ENCODE assay signal across 21 cellular contexts in genomic region chr2:60819936-60820335, GRCh38.
DNase-seq lines count a peak whose midpoint lies in the region; ATAC-seq lines count a peak whose summit lies in the region.
"Had no signal": no experiment of that assay in that cellular context is flagged by ENCODE, and none has a peak within 500 bp of the region (broad histone marks: within the 10 kb centered on the region; RNA-seq: fewer than 3 reads in every experiment).

No MANE protein-coding gene starts in this region.

- no peak overlapping the region for H3K4me3 ChIP-seq in effector memory CD4-positive, alpha-beta T cell (ENCODE audit: insufficient read depth, low read depth, low read length, poor library complexity, severe bottlenecking)
- H3K4me3 ChIP-seq: neural progenitor cell, psoas muscle, smooth muscle cell, testis had no signal

- H3K9me3 Mint-ChIP-seq in activated naive CD4-positive, alpha-beta T cell treated with anti-CD3 and anti-CD28 coated beads for 36 hours = no peaks in the 10 kb centered on the region
- no peaks in the 10 kb centered on the region for H3K9me3 Mint-ChIP-seq in stimulated activated naive CD8-positive, alpha-beta T cell treated with anti-CD3 and anti-CD28 coated beads, Interleukin-15, amount 100 ng/mL, for 72 hours
- H3K9me3 Mint-ChIP-seq: endodermal cell, mesothelial cell of epicardium, neural progenitor cell had no signal

- H3K27ac ChIP-seq in effector memory CD4-positive, alpha-beta T cell (ENCODE audit: insufficient read depth, low read length, poor library complexity, severe bottlenecking) = peak overlapping the region; percentile 41
- H3K27ac ChIP-seq: neural progenitor cell, psoas muscle, testis had no signal

- no peaks in the 10 kb centered on the region for H3K9me3 ChIP-seq in T-helper 17 cell (ENCODE audit: control insufficient read depth, low read length, poor library complexity, severe bottlenecking)
- H3K9me3 ChIP-seq in effector memory CD4-positive, alpha-beta T cell (ENCODE audit: control insufficient read depth, low read length) = no peaks in the 10 kb centered on the region
- H3K9me3 ChIP-seq: psoas muscle, testis had no signal

- H3K27me3 Mint-ChIP-seq in activated naive CD4-positive, alpha-beta T cell treated with anti-CD3 and anti-CD28 coated beads for 36 hours (ENCODE audit: low read depth) = no peaks in the 10 kb centered on the region
- H3K27me3 Mint-ChIP-seq in T-helper 17 cell = no peaks in the 10 kb centered on the region
- H3K27me3 Mint-ChIP-seq in stimulated activated naive CD8-positive, alpha-beta T cell treated with anti-CD3 and anti-CD28 coated beads, Interleukin-15, amount 100 ng/mL, for 72 hours = no peaks in the 10 kb centered on the region

- ATAC-seq in T-helper 17 cell = no peak
- no peak for ATAC-seq in stimulated activated naive CD8-positive, alpha-beta T cell treated with anti-CD3 and anti-CD28 coated beads, Interleukin-15, amount 100 ng/mL, for 72 hours
- ATAC-seq in GM19467 (IDR thresholded peaks at IDR 0.05; ENCODE audit: unreplicated experiment) = no peak
- ATAC-seq: psoas muscle had no signal

- intact Hi-C loops in activated naive CD4-positive, alpha-beta T cell treated with anti-CD3 and anti-CD28 coated beads for 36 hours (cut with micrococcal nuclease) = loop anchor here (1.0 to 5.0 kb wide), 12 partner anchors 12 to 942 kb away; partner anchors contain the start of genes PAPOLG and REL

- peaks cover 52% of the 10 kb centered on the region for H3K4me1 Mint-ChIP-seq in activated naive CD4-positive, alpha-beta T cell treated with anti-CD3 and anti-CD28 coated beads for 36 hours (ENCODE audit: low read depth)
- peaks cover 32% of the 10 kb centered on the region for H3K4me1 Mint-ChIP-seq in T-helper 17 cell
- H3K4me1 Mint-ChIP-seq in stimulated activated naive CD8-positive, alpha-beta T cell treated with anti-CD3 and anti-CD28 coated beads, Interleukin-15, amount 100 ng/mL, for 72 hours = peaks cover 66% of the 10 kb centered on the region
- H3K4me1 Mint-ChIP-seq: endodermal cell, neural progenitor cell had no signal

- DNase-seq in activated naive CD4-positive, alpha-beta T cell treated with anti-CD3 and anti-CD28 coated beads for 36 hours = no peak
- DNase-seq in activated naive CD4-positive, alpha-beta T cell treated with Interleukin-2 at 50 U/mL for 16 hours = no peak
- DNase-seq in T-helper 17 cell (no peak), NCI-H774 (lab: John Stamatoyannopoulos, UW) (no peak), GDM1 (lab: John Stamatoyannopoulos, UW) (no peak)
- no peak for DNase-seq in effector memory CD4-positive, alpha-beta T cell
- no peak for DNase-seq in stimulated activated naive CD8-positive, alpha-beta T cell treated with anti-CD3 and anti-CD28 coated beads, Interleukin-15, amount 100 ng/mL, for 72 hours
- DNase-seq: COR-L47, DND-41, endodermal cell, HCEC 1CT, KG1, NCI-H2081, NCI-H446, psoas muscle, RPMI8226, testis had no signal

- peak overlapping the region; percentile 89 for H3K27ac Mint-ChIP-seq in activated naive CD4-positive, alpha-beta T cell treated with anti-CD3 and anti-CD28 coated beads for 36 hours
- H3K27ac Mint-ChIP-seq in T-helper 17 cell = peak overlapping the region; percentile 87
- H3K27ac Mint-ChIP-seq in stimulated activated naive CD8-positive, alpha-beta T cell treated with anti-CD3 and anti-CD28 coated beads, Interleukin-15, amount 100 ng/mL, for 72 hours = peak overlapping the region; percentile 97 to 98
- H3K27ac Mint-ChIP-seq: endodermal cell, mesothelial cell of epicardium had no signal

- CTCF ChIA-PET in activated naive CD4-positive, alpha-beta T cell treated with anti-CD3 and anti-CD28 coated beads for 36 hours (lab: Charles Lee) = interaction anchor here (0.6 to 7.7 kb wide), 10 partner anchors 8 to 179 kb away, joined by 3 to 77 read pairs (median 6); partner anchors contain the start of gene REL

- H3K36me3 Mint-ChIP-seq in activated naive CD4-positive, alpha-beta T cell treated with anti-CD3 and anti-CD28 coated beads for 36 hours (ENCODE audit: low read depth) = no peaks in the 10 kb centered on the region
- no peaks in the 10 kb centered on the region for H3K36me3 Mint-ChIP-seq in T-helper 17 cell (ENCODE audit: low read depth)
- H3K36me3 Mint-ChIP-seq: mesothelial cell of epicardium, neural progenitor cell had no signal

- no peaks in the 10 kb centered on the region for H3K27me3 ChIP-seq in effector memory CD4-positive, alpha-beta T cell (replicated peaks; ENCODE audit: control insufficient read depth, insufficient read depth, low read length, poor library complexity, severe bottlenecking)
- H3K27me3 ChIP-seq: neural progenitor cell, testis had no signal

- H3K36me3 ChIP-seq in effector memory CD4-positive, alpha-beta T cell (ENCODE audit: control insufficient read depth, insufficient read depth, low read length) = no peaks in the 10 kb centered on the region
- H3K36me3 ChIP-seq: neural progenitor cell had no signal

- peaks cover 15% of the 10 kb centered on the region for H3K4me1 ChIP-seq in effector memory CD4-positive, alpha-beta T cell (ENCODE audit: control insufficient read depth, insufficient read depth, low read length, poor library complexity, severe bottlenecking)
- H3K4me1 ChIP-seq: neural progenitor cell, psoas muscle, testis had no signal

- H3K4me3 Mint-ChIP-seq in activated naive CD4-positive, alpha-beta T cell treated with anti-CD3 and anti-CD28 coated beads for 36 hours = peak overlapping the region; percentile 60
- H3K4me3 Mint-ChIP-seq in T-helper 17 cell = peak overlapping the region; percentile 75
- peak overlapping the region; percentile 70 to 72 for H3K4me3 Mint-ChIP-seq in stimulated activated naive CD8-positive, alpha-beta T cell treated with anti-CD3 and anti-CD28 coated beads, Interleukin-15, amount 100 ng/mL, for 72 hours
- H3K4me3 Mint-ChIP-seq: endodermal cell, mesothelial cell of epicardium, neural progenitor cell had no signal
